Comparison of ENCODE assay signal across 9 cellular contexts in genomic region chr12:25186788-25187397, GRCh38. TPM values are rescaled to one million over a fixed set of nuclear protein-coding genes. Genes with fewer than 3 reads are reported as not detected.
A peak's percentile ranks its signal among the peaks of the same experiment; 100 is the strongest.
DNase-seq lines count a peak whose midpoint lies in the region; ATAC-seq and TF ChIP-seq lines count a peak whose summit lies in the region.
"Had no signal": no experiment of that assay in that cellular context is flagged by ENCODE, and none has a peak within 500 bp of the region (broad histone marks: within the 10 kb centered on the region; RNA-seq: fewer than 3 reads in every experiment).

No MANE protein-coding gene starts in this region.

- H4K5ac ChIP-seq in IMR-90 (ENCODE audit: low read depth, low read length): peak overlapping the region; percentile 44; the same call in 1 of the 2 replicates

- peak overlapping the region; percentile 81; the same call in 1 of the 2 replicates for H3K14ac ChIP-seq in IMR-90 (replicated peaks; ENCODE audit: low read depth, low read length)

- peak overlapping the region; percentile 66; the same call in 1 of the 2 replicates for H2AK5ac ChIP-seq in IMR-90 (ENCODE audit: low read depth, low read length)

- H4K20me1 ChIP-seq in IMR-90 (ENCODE audit: insufficient read depth, low read length): no peaks in the 10 kb centered on the region

- CTCF ChIA-PET in IMR-90 (lab: Yijun Ruan, JAX): no interaction called here

- DNase-seq in IMR-90 (peak; percentile 8), foreskin keratinocyte (peak in 1 of 2 donors; percentile 41), NCI-H345 treated with DMSO at 0.1 percent for 48 hours (lab: John Stamatoyannopoulos, UW; ENCODE audit: unreplicated experiment) (no peak), globus pallidus (ENCODE audit: low spot score) (no peak), NCI-H1417 treated with DMSO at 0.1 percent for 48 hours (lab: John Stamatoyannopoulos, UW) (no peak), aorta (no peak)

- TF ChIP-seq CTCF in IMR-90 (conservative IDR thresholded peaks at IDR 0.05; ENCODE audit: low read depth, low read length) (no peak), foreskin keratinocyte (conservative IDR thresholded peaks at IDR 0.05) (no peak)

- in situ Hi-C loops in IMR-90 (cut with MboI; ENCODE audit: low sequenced_read_pairs): no loop called here

- H3K23ac ChIP-seq in IMR-90 (ENCODE audit: low read depth, low read length): 0 out of 2 replicates have a peak overlapping the region, but pooled peaks have one; percentile 37

- H3K4me1 ChIP-seq in IMR-90 (ENCODE audit: control insufficient read depth, insufficient read depth, low read length) (peaks cover 3% of the 10 kb centered on the region), foreskin keratinocyte (peaks cover 11% of the 10 kb centered on the region), aorta (ENCODE audit: control insufficient read depth in 1 of 2, insufficient read depth in 2 of 2, low read length in 2 of 2) (no peaks in the 10 kb centered on the region)

- no peak overlapping the region for H3K9ac ChIP-seq in IMR-90 (ENCODE audit: low read depth, low read length)

- peak overlapping the region; percentile 57; the same call in 1 of the 2 replicates for H3K18ac ChIP-seq in IMR-90 (ENCODE audit: low read depth, low read length)

- H3K4me2 ChIP-seq in IMR-90 (ENCODE audit: low read depth, low read length): peak overlapping the region; percentile 29; the same call in 1 of the 2 replicates

- BruUV-seq in IMR-90 (replicated peaks; lab: Mats Ljungman, UMichigan): no TSS peak

- H3K4me3 ChIP-seq in IMR-90 (ENCODE audit: insufficient read depth, low read depth, low read length) (no peak overlapping the region), aorta (ENCODE audit: low read length in 2 of 2) (no peak overlapping the region)
- H3K4me3 ChIP-seq: cardiac muscle cell had no signal

- H4K8ac ChIP-seq in IMR-90 (ENCODE audit: low read depth in 2 of 2, low read length in 2 of 2): peak overlapping the region in 1 of 2 experiments; percentile 39; a peak in 2 of 4 replicates

- H3K36me3 ChIP-seq in IMR-90 (ENCODE audit: control insufficient read depth, insufficient read depth, low read length) (no peaks in the 10 kb centered on the region), aorta (ENCODE audit: control insufficient read depth in 1 of 2, insufficient read depth in 2 of 2, low read length in 1 of 2) (no peaks in the 10 kb centered on the region)
- H3K36me3 ChIP-seq: cardiac muscle cell had no signal

- peaks cover 3% of the 10 kb centered on the region; the same call in 1 of the 2 replicates for H3K9me1 ChIP-seq in IMR-90 (ENCODE audit: insufficient read depth, low read length)

- H3K27me3 ChIP-seq in IMR-90 (ENCODE audit: control insufficient read depth, insufficient read depth, low read length) (no peaks in the 10 kb centered on the region), foreskin keratinocyte (no peaks in the 10 kb centered on the region), aorta (ENCODE audit: control insufficient read depth in 1 of 2, insufficient read depth in 2 of 2, low read length in 1 of 2) (no peaks in the 10 kb centered on the region)
- H3K27me3 ChIP-seq: cardiac muscle cell had no signal

- peak overlapping the region; percentile 53 for H3K4ac ChIP-seq in IMR-90 (ENCODE audit: low read depth, low read length)

- POLR2A ChIA-PET in IMR-90 (lab: Charles Lee; ENCODE audit: unreplicated experiment): no interaction called here

- WGBS in IMR-90 (ENCODE audit: extremely low coverage in 2 of 2, insufficient read length in 1 of 2), 2 experiments: 87% methylated on average over 3 of the region's 3 CpGs; no CpG with 5 or more reads in 1 of the 2 experiments
- WGBS in aorta, 2 donors: 83 to 90% methylated on average over 3 of the region's 3 CpGs

- H3K9me3 ChIP-seq in IMR-90 (ENCODE audit: control insufficient read depth, insufficient read depth, low read length) (no peaks in the 10 kb centered on the region), aorta (ENCODE audit: control insufficient read depth, low read length) (no peaks in the 10 kb centered on the region)

- H3K56ac ChIP-seq in IMR-90 (ENCODE audit: extremely low read depth, insufficient read depth, low read length): peak overlapping the region; percentile 22; the same call in 1 of the 2 replicates

- H2BK15ac ChIP-seq in IMR-90 (ENCODE audit: low read depth, low read length): peak overlapping the region; percentile 74; the same call in 1 of the 3 replicates

- TF ChIP-seq RAD21 in IMR-90 (IDR thresholded peaks at IDR 0.05; ENCODE audit: low read length): no peak

- peak overlapping the region; percentile 75 for H2BK120ac ChIP-seq in IMR-90 (ENCODE audit: low read depth, low read length)

- H3K27ac ChIP-seq in IMR-90 (ENCODE audit: insufficient read depth, low read length) (no peak overlapping the region), foreskin keratinocyte (no peak overlapping the region), aorta (ENCODE audit: low read depth in 1 of 2, low read length in 2 of 2) (no peak overlapping the region)
- H3K27ac ChIP-seq: cardiac muscle cell had no signal

- intact Hi-C loops in IMR-90 (cut with micrococcal nuclease): no loop called here
- intact Hi-C loops in aorta (cut with DNase I): no loop called here

- peak overlapping the region; percentile 84 for H4K91ac ChIP-seq in IMR-90 (ENCODE audit: insufficient read depth, low read depth, low read length)

- H2BK5ac ChIP-seq in IMR-90 (ENCODE audit: low read depth, low read length, poor library complexity, severe bottlenecking): peak overlapping the region; percentile 64

- dilution Hi-C loops in IMR-90 (cut with HindIII; ENCODE audit: low sequenced_read_pairs, unreplicated experiment): no loop called here

- TF ChIP-seq POLR2A in IMR-90 (IDR thresholded peaks at IDR 0.05; ENCODE audit: low read depth, low read length): no peak

- peak overlapping the region; percentile 84 for H2BK20ac ChIP-seq in IMR-90 (ENCODE audit: low read depth, low read length)

- H2AK9ac ChIP-seq in IMR-90 (replicated peaks; ENCODE audit: low read depth, low read length, poor library complexity): no peak overlapping the region

- no peaks in the 10 kb centered on the region for H3K79me1 ChIP-seq in IMR-90 (ENCODE audit: low read depth in 1 of 2, low read length in 2 of 2)

- ATAC-seq in GM18498 (IDR thresholded peaks at IDR 0.05; ENCODE audit: unreplicated experiment) (peak; percentile 95), GM21528 (IDR thresholded peaks at IDR 0.05; ENCODE audit: low FRiP score, unreplicated experiment) (peak; percentile 84), IMR-90 (ENCODE audit: low read depth) (no peak), foreskin keratinocyte (peak; percentile 27), aorta (ENCODE audit: low FRiP score) (no peak)

- no peak overlapping the region for H2AFZ ChIP-seq in IMR-90 (replicated peaks; ENCODE audit: low read length, poor library complexity)

TF ChIP-seq in IMR-90, 13 proteins besides CTCF, POLR2A, EP300 and RAD21:
- no peak for TF ChIP-seq ELK1 (IDR thresholded peaks at IDR 0.05; ENCODE audit: borderline replicate concordance, low read depth, low read length)
- TF ChIP-seq MAFK (IDR thresholded peaks at IDR 0.05; ENCODE audit: low read depth, low read length): no peak
- no peak for TF ChIP-seq RCOR1 (IDR thresholded peaks at IDR 0.05; ENCODE audit: insufficient replicate concordance, low read length)
- no peak for TF ChIP-seq SMC3 (IDR thresholded peaks at IDR 0.05; ENCODE audit: low read depth, low read length)
- TF ChIP-seq CEBPB (IDR thresholded peaks at IDR 0.05; ENCODE audit: low read depth, low read length): no peak
- no peak for TF ChIP-seq BHLHE40 (IDR thresholded peaks at IDR 0.05; ENCODE audit: low read depth, low read length)
- TF ChIP-seq MAZ (IDR thresholded peaks at IDR 0.05; ENCODE audit: borderline replicate concordance, low read depth, low read length): no peak
- no peak for TF ChIP-seq FOS (IDR thresholded peaks at IDR 0.05; ENCODE audit: low read depth, low read length)
- TF ChIP-seq RFX5 (IDR thresholded peaks at IDR 0.05; ENCODE audit: low read depth, low read length): no peak
- no peak for TF ChIP-seq CHD1 (IDR thresholded peaks at IDR 0.05; ENCODE audit: low read depth, low read length)
- TF ChIP-seq MXI1 (IDR thresholded peaks at IDR 0.05; ENCODE audit: borderline replicate concordance, low read depth, low read length): no peak
- no peak for TF ChIP-seq USF2 (IDR thresholded peaks at IDR 0.05; ENCODE audit: low read depth, low read length)
- TF ChIP-seq NFE2L2 (IDR thresholded peaks at IDR 0.05; ENCODE audit: low read depth, low read length): no peak

RNA-seq across cellular contexts. Expression of gene DNAI7, which starts 8.1 kb away (rescaled TPM):
- total RNA-seq in IMR-90 (2012; rRNA removed) (under 0.01 and 0.28 TPM in 2 replicates), foreskin keratinocyte (0.07 TPM in 1 of 2 replicates, not detected in the other), aorta (1 to 10 TPM in 1 of 2 donors, under 1 TPM in 1; 0.24 to 1.2 TPM)
- polyA plus RNA-seq in IMR-90 (2012; rRNA removed) (0.06 and 0.07 TPM in 2 replicates), foreskin keratinocyte (0.03 and 0.04 TPM in 2 replicates), aorta (under 1 TPM in 1 of 2 donors, not detected in 1; 0.64 TPM)
- 0.04 TPM in 1 of 2 replicates, not detected in the other for polyA plus RNA-seq in IMR-90 (2012; cell fraction: cytosol; rRNA removed)
- polyA plus RNA-seq in IMR-90 (2012; cell fraction: nucleus; rRNA removed; ENCODE audit: low replicate concordance): 0.10 TPM in 1 of 2 replicates, not detected in the other

RNA-seq across cellular contexts. Expression of gene ETFRF1, which starts 8.1 kb away (rescaled TPM):
- 8.6 and 17.5 TPM in 2 replicates for total RNA-seq in IMR-90 (2012; rRNA removed)
- 9.7 and 14.4 TPM in 2 replicates for polyA plus RNA-seq in IMR-90 (2012; rRNA removed)
- polyA plus RNA-seq in IMR-90 (2012; cell fraction: cytosol; rRNA removed): 1.4 and 2.1 TPM in 2 replicates
- polyA plus RNA-seq in IMR-90 (2012; cell fraction: nucleus; rRNA removed; ENCODE audit: low replicate concordance): 0.73 and 7.0 TPM in 2 replicates
- total RNA-seq in foreskin keratinocyte: 8.0 and 10.2 TPM in 2 replicates
- 9.0 and 9.1 TPM in 2 replicates for polyA plus RNA-seq in foreskin keratinocyte
- 10 to 100 TPM; 21.3 to 25.3 TPM for total RNA-seq in aorta
- 10 to 100 TPM; 35.0 to 41.9 TPM for polyA plus RNA-seq in aorta

Comparison
In these comparisons a context has a peak if more than half of its experiments do, and no peak if none do; other contexts are left out.
1. ATAC-seq: peak in GM18498 (single experiment), GM21528 (single experiment) and foreskin keratinocyte (single experiment); none in IMR-90 (single experiment) and aorta (single experiment).